11 cellular contexts compared by ENCODE assay signal in genomic region chr17:76508472-76508871, GRCh38. TPM values are rescaled to one million over a fixed set of nuclear protein-coding genes. Genes with fewer than 3 reads are reported as not detected.
DNase-seq lines count a peak whose midpoint lies in the region; ATAC-seq, FAIRE-seq and TF ChIP-seq lines count a peak whose summit lies in the region.
"Not testable (repeated sequence)": the region's sequence is repeated elsewhere in the genome, so short reads cannot be mapped to it uniquely, and the experiment has no call there.
"Had no signal": no experiment of that assay in that cellular context is flagged by ENCODE, and none has a peak within 500 bp of the region (broad histone marks: within the 10 kb centered on the region; RNA-seq: fewer than 3 reads in every experiment).

No MANE protein-coding gene starts in this region.

- not testable (repeated sequence) for ATAC-seq in HepG2

- H3K27me3 Mint-ChIP-seq in T-helper 1 cell treated with Interleukin-12 subunit alpha and Interleukin-12 subunit beta and Interleukin-4 antibody, amounts not matched to agents 30 μg/mL and 1 μg/mL, for 36 hours (ENCODE audit: low read depth); activated naive CD8-positive, alpha-beta T cell: not testable (repeated sequence)
- H3K27me3 Mint-ChIP-seq in neural crest cell (ENCODE audit: low read depth): peaks cover 25% of the 10 kb centered on the region
- H3K27me3 Mint-ChIP-seq in progenitor cell of endocrine pancreas: peaks cover 38% of the 10 kb centered on the region

- H3K36me3 Mint-ChIP-seq in T-helper 1 cell treated with Interleukin-12 subunit alpha and Interleukin-12 subunit beta and Interleukin-4 antibody, amounts not matched to agents 30 μg/mL and 1 μg/mL, for 36 hours (ENCODE audit: low read depth); activated naive CD8-positive, alpha-beta T cell; neural crest cell (ENCODE audit: low read depth); progenitor cell of endocrine pancreas (ENCODE audit: insufficient read depth): not testable (repeated sequence)

- POLR2A ChIA-PET in HepG2 (lab: Yijun Ruan, JAX): interaction anchor here (1.2 to 1.7 kb wide), 4 partner anchors 9 to 49 kb away, joined by 4 to 9 read pairs (median 5); no protein-coding TSS in a partner anchor

- not testable (repeated sequence) for H2AFZ ChIP-seq in HepG2 (ENCODE audit: low read length)

- not testable (repeated sequence) for H3K4me3 Mint-ChIP-seq in T-helper 1 cell treated with Interleukin-12 subunit alpha and Interleukin-12 subunit beta and Interleukin-4 antibody, amounts not matched to agents 30 μg/mL and 1 μg/mL, for 36 hours; activated naive CD8-positive, alpha-beta T cell; neural crest cell; progenitor cell of endocrine pancreas (ENCODE audit: low read depth)

- not testable (repeated sequence) for H3K79me2 ChIP-seq in HepG2 (ENCODE audit: insufficient read depth, low read length)

- not testable (repeated sequence) for TF ChIP-seq POLR2A in HepG2 (IDR thresholded peaks at IDR 0.05; ENCODE audit: insufficient read depth in 1 of 2, low read depth in 2 of 2, low read length in 2 of 2)

- not testable (repeated sequence) for H3K4me2 ChIP-seq in HepG2 (ENCODE audit: low read depth, low read length)

- intact Hi-C loops in HepG2 (cut with micrococcal nuclease; ENCODE audit: unreplicated experiment): not testable (repeated sequence)

- peaks cover 38% of the 10 kb centered on the region for H3K4me1 Mint-ChIP-seq in T-helper 1 cell treated with Interleukin-12 subunit alpha and Interleukin-12 subunit beta and Interleukin-4 antibody, amounts not matched to agents 30 μg/mL and 1 μg/mL, for 36 hours (ENCODE audit: low read depth)
- peaks cover 16% of the 10 kb centered on the region for H3K4me1 Mint-ChIP-seq in activated naive CD8-positive, alpha-beta T cell (ENCODE audit: low read depth)
- not testable (repeated sequence) for H3K4me1 Mint-ChIP-seq in neural crest cell; progenitor cell of endocrine pancreas (ENCODE audit: low read depth)

- peak overlapping the region; percentile 0 for H3K27ac Mint-ChIP-seq in T-helper 1 cell treated with Interleukin-12 subunit alpha and Interleukin-12 subunit beta and Interleukin-4 antibody, amounts not matched to agents 30 μg/mL and 1 μg/mL, for 36 hours
- H3K27ac Mint-ChIP-seq in activated naive CD8-positive, alpha-beta T cell: peak overlapping the region; percentile 50
- peak overlapping the region; percentile 35 for H3K27ac Mint-ChIP-seq in neural crest cell (ENCODE audit: unreplicated experiment)
- peak overlapping the region; percentile 0 for H3K27ac Mint-ChIP-seq in progenitor cell of endocrine pancreas

- not testable (repeated sequence) for H3K9me3 Mint-ChIP-seq in T-helper 1 cell treated with Interleukin-12 subunit alpha and Interleukin-12 subunit beta and Interleukin-4 antibody, amounts not matched to agents 30 μg/mL and 1 μg/mL, for 36 hours; activated naive CD8-positive, alpha-beta T cell (ENCODE audit: low read depth); neural crest cell; progenitor cell of endocrine pancreas (ENCODE audit: low read depth)

- H3K4me3 ChIP-seq in HepG2 (replicated peaks in 1 of 3; ENCODE audit: insufficient read depth in 1 of 3, low read depth in 2 of 3, low read length in 3 of 3): not testable (repeated sequence)

- not testable (repeated sequence) for H3K9me3 ChIP-seq in HepG2 (ENCODE audit: low read length)

- TF ChIP-seq RAD21 in HepG2 (CRISPR knock-in tag; IDR thresholded peaks at IDR 0.05): not testable (repeated sequence)

- H3K4me1 ChIP-seq in HepG2 (ENCODE audit: insufficient read depth, low read length): peaks cover 54% of the 10 kb centered on the region

- TF ChIP-seq CTCF in HepG2 (CRISPR knock-in tag; IDR thresholded peaks at IDR 0.05); neural crest cell (conservative IDR thresholded peaks at IDR 0.05); progenitor cell of endocrine pancreas (IDR thresholded peaks at IDR 0.05; ENCODE audit: unreplicated experiment): not testable (repeated sequence)

- not testable (repeated sequence) for H4K20me1 ChIP-seq in HepG2 (ENCODE audit: insufficient read depth, low read length)

- not testable (repeated sequence) for FAIRE-seq in HepG2 (lab: Jason Lieb, UNC)

- not testable (repeated sequence) for BruUV-seq in HepG2 (replicated peaks; lab: Mats Ljungman, UMichigan)

- in situ Hi-C loops in HepG2 (cut with HindIII; ENCODE audit: extremely low pct_ligation_motif_present, low pct_unique_long_range_greater_than_20kb): loop anchor here (5.0 kb wide), 2 partner anchors 41 to 101 kb away; partner anchors contain the start of gene AANAT

- WGBS in HepG2 (ENCODE audit: low lambda C conversion rate): 57% methylated on average over 10 of the region's 10 CpGs

- H3K9ac ChIP-seq in HepG2 (ENCODE audit: insufficient read depth, low read depth, low read length): not testable (repeated sequence)

- TF ChIP-seq EP300 in HepG2 (IDR thresholded peaks at IDR 0.05; ENCODE audit: low read depth in 2 of 2, low read length in 2 of 2); HepG2 (CRISPR knock-in tag; IDR thresholded peaks at IDR 0.05; ENCODE audit: borderline replicate concordance): not testable (repeated sequence)

- not testable (repeated sequence) for H3K36me3 ChIP-seq in HepG2 (replicated peaks in 1 of 2; ENCODE audit: control insufficient read depth in 1 of 2, insufficient read depth in 2 of 2, low read length in 2 of 2)

- DNase-seq in HepG2 (ENCODE audit: low spot score); neural crest cell (ENCODE audit: low read depth, low spot score); progenitor cell of endocrine pancreas (ENCODE audit: low spot score, unreplicated experiment): not testable (repeated sequence)

- CTCF ChIA-PET in HepG2 (lab: Yijun Ruan, JAX; ENCODE audit: low intra/inter-chr PET ratio, low total read pairs): not testable (repeated sequence)

- peaks cover 6 to 34% of the 10 kb centered on the region in 2 experiments; a peak in 4 of 5 replicates for H3K27me3 ChIP-seq in HepG2 (ENCODE audit: control insufficient read depth in 1 of 2, insufficient read depth in 2 of 2, low read length in 2 of 2)

- H3K27ac ChIP-seq in HepG2 (ENCODE audit: extremely low read length, insufficient read depth, low read length): not testable (repeated sequence)

RNA-seq across cellular contexts. Expression of gene RHBDF2, which starts 7.2 kb away (rescaled TPM):
- total RNA-seq in HepG2 (2016; rRNA removed; fragmentation: Illumina TruSeq; extraction: Trizol) (4.2 and 7.8 TPM in 2 replicates), neural crest cell (2.0 and 3.6 TPM in 2 replicates), progenitor cell of endocrine pancreas (11.8 and 12.1 TPM in 2 replicates)
- total RNA-seq in HepG2 (2016; cell fraction: cytosol; rRNA removed; fragmentation: Illumina TruSeq; extraction: Trizol; ENCODE audit: low read depth): 3.3 and 3.4 TPM in 2 replicates
- total RNA-seq in HepG2 (2016; cell fraction: insoluble cytoplasmic fraction; rRNA removed; fragmentation: Illumina TruSeq; extraction: Trizol): 2.8 and 8.6 TPM in 2 replicates
- 3.2 and 3.5 TPM in 2 replicates for total RNA-seq in HepG2 (2016; cell fraction: membrane; rRNA removed; fragmentation: Illumina TruSeq; extraction: Trizol)
- 10.0 and 14.7 TPM in 2 replicates for total RNA-seq in HepG2 (2016; cell fraction: nucleus; rRNA removed; fragmentation: Illumina TruSeq; extraction: Trizol)
- polyA plus RNA-seq in HepG2 (2011; rRNA removed): 24.2 and 27.6 TPM in 2 replicates
- polyA plus RNA-seq in HepG2 (2011; cell fraction: cytosol; rRNA removed): 9.7 and 15.2 TPM in 2 replicates
- 96.1 and 124 TPM in 2 replicates for polyA plus RNA-seq in HepG2 (2011; cell fraction: nucleus; rRNA removed)
- polyA plus RNA-seq in HepG2 (2012): 17.9 and 27.7 TPM in 2 replicates
- polyA plus RNA-seq in HepG2 (2016; cell fraction: cytosol; fragmentation: Illumina TruSeq; extraction: Trizol; ENCODE audit: low read depth): 1.2 and 1.5 TPM in 2 replicates
- 3.8 and 4.6 TPM in 2 replicates for polyA plus RNA-seq in HepG2 (2016; cell fraction: insoluble cytoplasmic fraction; fragmentation: Illumina TruSeq; extraction: Trizol; ENCODE audit: low read depth)
- 2.0 and 3.1 TPM in 2 replicates for polyA plus RNA-seq in HepG2 (2016; cell fraction: membrane; fragmentation: Illumina TruSeq; extraction: Trizol; ENCODE audit: low read depth)
- polyA plus RNA-seq in HepG2 (2016; cell fraction: nucleus; fragmentation: Illumina TruSeq; extraction: Trizol; ENCODE audit: insufficient read depth, low read depth): 23.9 and 27.3 TPM in 2 replicates
- polyA minus RNA-seq in HepG2 (2011; rRNA and poly(A)+ RNA removed; ENCODE audit: low replicate concordance): 8.1 and 40.4 TPM in 2 replicates
- polyA minus RNA-seq in HepG2 (2011; cell fraction: cytosol; rRNA and poly(A)+ RNA removed): 12.8 and 13.5 TPM in 2 replicates
- polyA minus RNA-seq in HepG2 (2011; cell fraction: nucleus; rRNA and poly(A)+ RNA removed): 26.5 and 30.6 TPM in 2 replicates

RNA-seq across cellular contexts. Expression of gene CYGB, which starts 29.0 kb away (rescaled TPM):
- total RNA-seq in HepG2 (2016; rRNA removed; fragmentation: Illumina TruSeq; extraction: Trizol) (27.1 and 28.9 TPM in 2 replicates), neural crest cell (8.6 and 8.7 TPM in 2 replicates), progenitor cell of endocrine pancreas (0.46 and 1.0 TPM in 2 replicates)
- 5.2 and 8.2 TPM in 2 replicates for total RNA-seq in HepG2 (2016; cell fraction: cytosol; rRNA removed; fragmentation: Illumina TruSeq; extraction: Trizol; ENCODE audit: low read depth)
- total RNA-seq in HepG2 (2016; cell fraction: insoluble cytoplasmic fraction; rRNA removed; fragmentation: Illumina TruSeq; extraction: Trizol): 25.6 and 28.4 TPM in 2 replicates
- 16.6 and 21.7 TPM in 2 replicates for total RNA-seq in HepG2 (2016; cell fraction: membrane; rRNA removed; fragmentation: Illumina TruSeq; extraction: Trizol)
- 14.7 and 17.2 TPM in 2 replicates for total RNA-seq in HepG2 (2016; cell fraction: nucleus; rRNA removed; fragmentation: Illumina TruSeq; extraction: Trizol)
- polyA plus RNA-seq in HepG2 (2011; rRNA removed): 18.9 and 23.3 TPM in 2 replicates
- 19.3 and 25.5 TPM in 2 replicates for polyA plus RNA-seq in HepG2 (2011; cell fraction: cytosol; rRNA removed)
- polyA plus RNA-seq in HepG2 (2011; cell fraction: nucleus; rRNA removed): 17.6 and 23.0 TPM in 2 replicates
- 20.2 and 20.5 TPM in 2 replicates for polyA plus RNA-seq in HepG2 (2012)
- polyA plus RNA-seq in HepG2 (2016; cell fraction: cytosol; fragmentation: Illumina TruSeq; extraction: Trizol; ENCODE audit: low read depth): 6.2 and 7.9 TPM in 2 replicates
- polyA plus RNA-seq in HepG2 (2016; cell fraction: insoluble cytoplasmic fraction; fragmentation: Illumina TruSeq; extraction: Trizol; ENCODE audit: low read depth): 28.7 and 30.6 TPM in 2 replicates
- polyA plus RNA-seq in HepG2 (2016; cell fraction: membrane; fragmentation: Illumina TruSeq; extraction: Trizol; ENCODE audit: low read depth): 21.0 and 21.3 TPM in 2 replicates
- 24.9 and 26.1 TPM in 2 replicates for polyA plus RNA-seq in HepG2 (2016; cell fraction: nucleus; fragmentation: Illumina TruSeq; extraction: Trizol; ENCODE audit: insufficient read depth, low read depth)
- polyA minus RNA-seq in HepG2 (2011; rRNA and poly(A)+ RNA removed; ENCODE audit: low replicate concordance): 0.26 and 16.8 TPM in 2 replicates
- 9.7 and 11.8 TPM in 2 replicates for polyA minus RNA-seq in HepG2 (2011; cell fraction: cytosol; rRNA and poly(A)+ RNA removed)
- polyA minus RNA-seq in HepG2 (2011; cell fraction: nucleus; rRNA and poly(A)+ RNA removed): 12.9 and 17.7 TPM in 2 replicates
- total RNA-seq: CD4-positive, CD25-positive, alpha-beta regulatory T cell had no signal
- polyA plus RNA-seq: CD4-positive, CD25-positive, alpha-beta regulatory T cell had no signal

RNA-seq across cellular contexts. Expression of gene PRCD, which starts 31.4 kb away (rescaled TPM):
- total RNA-seq in HepG2 (2016; rRNA removed; fragmentation: Illumina TruSeq; extraction: Trizol) (0.52 TPM in 1 of 2 replicates, not detected in the other), neural crest cell (0.41 and 0.75 TPM in 2 replicates), progenitor cell of endocrine pancreas (0.86 and 1.7 TPM in 2 replicates)
- not detected in 2 replicates for total RNA-seq in HepG2 (2016; cell fraction: cytosol; rRNA removed; fragmentation: Illumina TruSeq; extraction: Trizol; ENCODE audit: low read depth)
- 0.36 and 0.48 TPM in 2 replicates for total RNA-seq in HepG2 (2016; cell fraction: insoluble cytoplasmic fraction; rRNA removed; fragmentation: Illumina TruSeq; extraction: Trizol)
- total RNA-seq in HepG2 (2016; cell fraction: membrane; rRNA removed; fragmentation: Illumina TruSeq; extraction: Trizol): not detected in 2 replicates
- not detected in 2 replicates for total RNA-seq in HepG2 (2016; cell fraction: nucleus; rRNA removed; fragmentation: Illumina TruSeq; extraction: Trizol)
- polyA plus RNA-seq in HepG2 (2011; rRNA removed): 0.35 and 0.51 TPM in 2 replicates
- polyA plus RNA-seq in HepG2 (2011; cell fraction: cytosol; rRNA removed): not detected in 2 replicates
- polyA plus RNA-seq in HepG2 (2011; cell fraction: nucleus; rRNA removed): 0.06 TPM in 1 of 2 replicates, not detected in the other
- polyA plus RNA-seq in HepG2 (2012): 0.61 and 0.71 TPM in 2 replicates
- polyA plus RNA-seq in HepG2 (2016; cell fraction: cytosol; fragmentation: Illumina TruSeq; extraction: Trizol; ENCODE audit: low read depth): 0.25 TPM in 1 of 2 replicates, not detected in the other
- polyA plus RNA-seq in HepG2 (2016; cell fraction: insoluble cytoplasmic fraction; fragmentation: Illumina TruSeq; extraction: Trizol; ENCODE audit: low read depth): not detected in 2 replicates
- not detected in 2 replicates for polyA plus RNA-seq in HepG2 (2016; cell fraction: membrane; fragmentation: Illumina TruSeq; extraction: Trizol; ENCODE audit: low read depth)
- polyA plus RNA-seq in HepG2 (2016; cell fraction: nucleus; fragmentation: Illumina TruSeq; extraction: Trizol; ENCODE audit: insufficient read depth, low read depth): not detected in 2 replicates
- polyA minus RNA-seq in HepG2 (2011; rRNA and poly(A)+ RNA removed; ENCODE audit: low replicate concordance): 0.70 TPM in 1 of 2 replicates, not detected in the other
- not detected in 2 replicates for polyA minus RNA-seq in HepG2 (2011; cell fraction: cytosol; rRNA and poly(A)+ RNA removed)
- not detected in 2 replicates for polyA minus RNA-seq in HepG2 (2011; cell fraction: nucleus; rRNA and poly(A)+ RNA removed)
- total RNA-seq: A172; A673; Caco-2; CD4-positive, CD25-positive, alpha-beta regulatory T cell; CD8-positive, alpha-beta T cell had no signal

RNA-seq across cellular contexts. Expression of gene AANAT, which starts 41.1 kb away (rescaled TPM):
- total RNA-seq in HepG2 (2016; rRNA removed; fragmentation: Illumina TruSeq; extraction: Trizol) (not detected in 2 replicates), neural crest cell (0.39 TPM in 1 of 2 replicates, not detected in the other), progenitor cell of endocrine pancreas (0.40 TPM in 1 of 2 replicates, not detected in the other)
- not detected in 2 replicates for total RNA-seq in HepG2 (2016; cell fraction: cytosol; rRNA removed; fragmentation: Illumina TruSeq; extraction: Trizol; ENCODE audit: low read depth)
- not detected in 2 replicates for total RNA-seq in HepG2 (2016; cell fraction: insoluble cytoplasmic fraction; rRNA removed; fragmentation: Illumina TruSeq; extraction: Trizol)
- total RNA-seq in HepG2 (2016; cell fraction: membrane; rRNA removed; fragmentation: Illumina TruSeq; extraction: Trizol): not detected in 2 replicates
- not detected in 2 replicates for total RNA-seq in HepG2 (2016; cell fraction: nucleus; rRNA removed; fragmentation: Illumina TruSeq; extraction: Trizol)
- 0.03 and 0.07 TPM in 2 replicates for polyA plus RNA-seq in HepG2 (2011; rRNA removed)
- not detected in 2 replicates for polyA plus RNA-seq in HepG2 (2011; cell fraction: cytosol; rRNA removed)
- 0.23 and 0.42 TPM in 2 replicates for polyA plus RNA-seq in HepG2 (2011; cell fraction: nucleus; rRNA removed)
- 0.31 TPM in 1 of 2 replicates, not detected in the other for polyA plus RNA-seq in HepG2 (2012)
- not detected in 2 replicates for polyA plus RNA-seq in HepG2 (2016; cell fraction: cytosol; fragmentation: Illumina TruSeq; extraction: Trizol; ENCODE audit: low read depth)
- not detected in 2 replicates for polyA plus RNA-seq in HepG2 (2016; cell fraction: insoluble cytoplasmic fraction; fragmentation: Illumina TruSeq; extraction: Trizol; ENCODE audit: low read depth)
- not detected in 2 replicates for polyA plus RNA-seq in HepG2 (2016; cell fraction: membrane; fragmentation: Illumina TruSeq; extraction: Trizol; ENCODE audit: low read depth)
- polyA plus RNA-seq in HepG2 (2016; cell fraction: nucleus; fragmentation: Illumina TruSeq; extraction: Trizol; ENCODE audit: insufficient read depth, low read depth): not detected in 2 replicates
- polyA minus RNA-seq in HepG2 (2011; rRNA and poly(A)+ RNA removed; ENCODE audit: low replicate concordance): not detected in 2 replicates
- not detected in 2 replicates for polyA minus RNA-seq in HepG2 (2011; cell fraction: cytosol; rRNA and poly(A)+ RNA removed)
- polyA minus RNA-seq in HepG2 (2011; cell fraction: nucleus; rRNA and poly(A)+ RNA removed): not detected in 2 replicates
- total RNA-seq: A172; A673; Caco-2; CD4-positive, CD25-positive, alpha-beta regulatory T cell; CD8-positive, alpha-beta T cell had no signal
- polyA plus RNA-seq: BJ; CD4-positive, CD25-positive, alpha-beta regulatory T cell had no signal

RNA-seq across cellular contexts. Expression of gene UBE2O, which starts 55.5 kb away (rescaled TPM):
- 21.5 and 22.3 TPM in 2 replicates for total RNA-seq in HepG2 (2016; rRNA removed; fragmentation: Illumina TruSeq; extraction: Trizol)
- 2.7 and 3.0 TPM in 2 replicates for total RNA-seq in HepG2 (2016; cell fraction: cytosol; rRNA removed; fragmentation: Illumina TruSeq; extraction: Trizol; ENCODE audit: low read depth)
- 22.1 and 22.5 TPM in 2 replicates for total RNA-seq in HepG2 (2016; cell fraction: insoluble cytoplasmic fraction; rRNA removed; fragmentation: Illumina TruSeq; extraction: Trizol)
- total RNA-seq in HepG2 (2016; cell fraction: membrane; rRNA removed; fragmentation: Illumina TruSeq; extraction: Trizol): 7.2 and 8.1 TPM in 2 replicates
- total RNA-seq in HepG2 (2016; cell fraction: nucleus; rRNA removed; fragmentation: Illumina TruSeq; extraction: Trizol): 23.0 and 27.1 TPM in 2 replicates
- polyA plus RNA-seq in HepG2 (2011; rRNA removed): 23.5 and 30.4 TPM in 2 replicates
- 11.6 and 11.8 TPM in 2 replicates for polyA plus RNA-seq in HepG2 (2011; cell fraction: cytosol; rRNA removed)
- 87.2 and 93.5 TPM in 2 replicates for polyA plus RNA-seq in HepG2 (2011; cell fraction: nucleus; rRNA removed)
- 28.0 and 29.8 TPM in 2 replicates for polyA plus RNA-seq in HepG2 (2012)
- 0.86 and 0.95 TPM in 2 replicates for polyA plus RNA-seq in HepG2 (2016; cell fraction: cytosol; fragmentation: Illumina TruSeq; extraction: Trizol; ENCODE audit: low read depth)
- 15.3 and 21.2 TPM in 2 replicates for polyA plus RNA-seq in HepG2 (2016; cell fraction: insoluble cytoplasmic fraction; fragmentation: Illumina TruSeq; extraction: Trizol; ENCODE audit: low read depth)
- polyA plus RNA-seq in HepG2 (2016; cell fraction: membrane; fragmentation: Illumina TruSeq; extraction: Trizol; ENCODE audit: low read depth): 2.1 and 3.0 TPM in 2 replicates
- 66.1 and 73.3 TPM in 2 replicates for polyA plus RNA-seq in HepG2 (2016; cell fraction: nucleus; fragmentation: Illumina TruSeq; extraction: Trizol; ENCODE audit: insufficient read depth, low read depth)
- 39.5 and 89.3 TPM in 2 replicates for polyA minus RNA-seq in HepG2 (2011; rRNA and poly(A)+ RNA removed; ENCODE audit: low replicate concordance)
- polyA minus RNA-seq in HepG2 (2011; cell fraction: cytosol; rRNA and poly(A)+ RNA removed): 31.1 and 31.4 TPM in 2 replicates
- polyA minus RNA-seq in HepG2 (2011; cell fraction: nucleus; rRNA and poly(A)+ RNA removed): 27.4 and 30.3 TPM in 2 replicates
- 70.0 and 71.4 TPM in 2 replicates for total RNA-seq in neural crest cell
- total RNA-seq in progenitor cell of endocrine pancreas: 43.4 and 44.6 TPM in 2 replicates

Comparison
In these comparisons a context has a peak if more than half of its experiments do, and no peak if none do; other contexts are left out.
1. H3K27ac Mint-ChIP-seq: peak in every context shown above with its lines; median percentile 50 in activated naive CD8-positive, alpha-beta T cell; 35 in neural crest cell; 0 in T-helper 1 cell treated with Interleukin-12 subunit alpha and Interleukin-12 subunit beta and Interleukin-4 antibody, amounts not matched to agents 30 μg/mL and 1 μg/mL, for 36 hours; 0 in progenitor cell of endocrine pancreas.